Comparison of ENCODE assay signal across 10 cellular contexts in genomic region chr9:113614843-113615648, GRCh38.
DNase-seq lines count a peak whose midpoint lies in the region; ATAC-seq, FAIRE-seq and TF ChIP-seq lines count a peak whose summit lies in the region.
"Had no signal": no experiment of that assay in that cellular context is flagged by ENCODE, and none has a peak within 500 bp of the region (broad histone marks: within the 10 kb centered on the region; RNA-seq: fewer than 3 reads in every experiment).

No MANE protein-coding gene starts in this region.

- FAIRE-seq in kidney (lab: Jason Lieb, UNC), result no peak
- FAIRE-seq: G401.6 had no signal

- H3K4me3 ChIP-seq in kidney (ENCODE audit: low read length in 2 of 2), result no peak overlapping the region

- H3K27ac Mint-ChIP-seq in activated T-helper 1 cell treated with anti-CD3 and anti-CD28 coated beads, Interleukin-12 subunit alpha, Interleukin-12 subunit beta, Interleukin-2, Interleukin-4 antibody, amounts not matched to agents 30 ng/mL and 10 ng/mL and 1 ng/mL, durations not matched to agents 14 hours and 24 hours and 36 hours, result peak overlapping the region; percentile 76

- no peaks in the 10 kb centered on the region for H3K36me3 Mint-ChIP-seq in activated T-cell treated with anti-CD3 and anti-CD28 coated beads, Interleukin-2, amount 50 U/mL, for 4 hours (ENCODE audit: insufficient read depth)
- no peaks in the 10 kb centered on the region for H3K36me3 Mint-ChIP-seq in activated T-helper 1 cell treated with anti-CD3 and anti-CD28 coated beads, Interleukin-12 subunit alpha, Interleukin-12 subunit beta, Interleukin-2, Interleukin-4 antibody, amounts not matched to agents 30 ng/mL and 10 ng/mL and 1 ng/mL, durations not matched to agents 14 hours and 24 hours and 36 hours (ENCODE audit: low read depth)

- H3K4me1 Mint-ChIP-seq in activated T-cell treated with anti-CD3 and anti-CD28 coated beads, Interleukin-2, amount 50 U/mL, for 4 hours (ENCODE audit: low read depth), result peaks cover 17% of the 10 kb centered on the region
- peaks cover 42% of the 10 kb centered on the region for H3K4me1 Mint-ChIP-seq in activated T-helper 1 cell treated with anti-CD3 and anti-CD28 coated beads, Interleukin-12 subunit alpha, Interleukin-12 subunit beta, Interleukin-2, Interleukin-4 antibody, amounts not matched to agents 30 ng/mL and 10 ng/mL and 1 ng/mL, durations not matched to agents 14 hours and 24 hours and 36 hours (ENCODE audit: low read depth)

- TF ChIP-seq CTCF in kidney (IDR thresholded peaks at IDR 0.05; ENCODE audit: borderline replicate concordance, extremely low read depth, insufficient read depth), result no peak

- H3K36me3 ChIP-seq in kidney (ENCODE audit: control insufficient read depth in 1 of 2, insufficient read depth in 2 of 2, low read length in 2 of 2), result no peaks in the 10 kb centered on the region
- H3K36me3 ChIP-seq: neutrophil had no signal

- H3K4me3 Mint-ChIP-seq in activated T-cell treated with anti-CD3 and anti-CD28 coated beads, Interleukin-2, amount 50 U/mL, for 4 hours, result no peak overlapping the region
- peak overlapping the region; percentile 64 for H3K4me3 Mint-ChIP-seq in activated T-helper 1 cell treated with anti-CD3 and anti-CD28 coated beads, Interleukin-12 subunit alpha, Interleukin-12 subunit beta, Interleukin-2, Interleukin-4 antibody, amounts not matched to agents 30 ng/mL and 10 ng/mL and 1 ng/mL, durations not matched to agents 14 hours and 24 hours and 36 hours

- DNase-seq in activated T-cell treated with anti-CD3 and anti-CD28 coated beads, Interleukin-2, amount 50 U/mL, for 4 hours, result no peak
- DNase-seq in activated T-cell treated with anti-CD3 and anti-CD28 coated beads, Interleukin-2, amount 50 U/mL, for 1 hour, result no peak
- DNase-seq in activated T-helper 1 cell treated with anti-CD3 and anti-CD28 coated beads, Interleukin-12 subunit alpha, Interleukin-12 subunit beta, Interleukin-2, Interleukin-4 antibody, amounts not matched to agents 30 ng/mL and 10 ng/mL and 1 ng/mL, durations not matched to agents 14 hours and 24 hours and 36 hours (ENCODE audit: low spot score), result no peak
- DNase-seq in kidney (peak; percentile 89), NCI-H1092 (lab: John Stamatoyannopoulos, UW) (no peak)
- no peak for DNase-seq in NK-92 treated with Interleukin-12 subunit alpha and Interleukin-12 subunit beta, amount 100 ng/mL, for 24 hours (lab: John Stamatoyannopoulos, UW)

- intact Hi-C loops in activated T-helper 1 cell treated with anti-CD3 and anti-CD28 coated beads, Interleukin-12 subunit alpha, Interleukin-12 subunit beta, Interleukin-2, Interleukin-4 antibody, amounts not matched to agents 30 ng/mL and 10 ng/mL and 1 ng/mL, durations not matched to agents 14 hours and 24 hours and 36 hours (cut with micrococcal nuclease), result loop anchor here (2.0 kb wide), 1 partner anchor 66 kb away; no protein-coding TSS in a partner anchor
- intact Hi-C loops in kidney (cut with DNase I), result no loop called here

- H3K9me3 Mint-ChIP-seq in activated T-cell treated with anti-CD3 and anti-CD28 coated beads, Interleukin-2, amount 50 U/mL, for 4 hours, result no peaks in the 10 kb centered on the region
- no peaks in the 10 kb centered on the region for H3K9me3 Mint-ChIP-seq in activated T-helper 1 cell treated with anti-CD3 and anti-CD28 coated beads, Interleukin-12 subunit alpha, Interleukin-12 subunit beta, Interleukin-2, Interleukin-4 antibody, amounts not matched to agents 30 ng/mL and 10 ng/mL and 1 ng/mL, durations not matched to agents 14 hours and 24 hours and 36 hours

- H3K4me1 ChIP-seq in kidney (ENCODE audit: control insufficient read depth in 1 of 2, insufficient read depth in 1 of 2, low read depth in 1 of 2, low read length in 2 of 2), result peaks cover 49 to 55% of the 10 kb centered on the region in 2 donors

- H3K27ac ChIP-seq in kidney (ENCODE audit: low read depth in 2 of 2, low read length in 2 of 2) (peak overlapping the region; percentile 7 to 45), temporal lobe (ENCODE audit: low read depth, low read length) (peak overlapping the region; percentile 38)
- H3K27ac ChIP-seq: neutrophil had no signal

- H3K9ac ChIP-seq in kidney (ENCODE audit: low read length in 2 of 2), result peak overlapping the region in 1 of 2 donors; percentile 17

- ATAC-seq in activated T-cell treated with anti-CD3 and anti-CD28 coated beads, Interleukin-2, amount 50 U/mL, for 4 hours, result peak; percentile 38 to 48
- ATAC-seq in GM19397 (IDR thresholded peaks at IDR 0.05; ENCODE audit: unreplicated experiment), result no peak

- no peaks in the 10 kb centered on the region for H3K9me3 ChIP-seq in kidney (ENCODE audit: control insufficient read depth in 1 of 2, low read length in 2 of 2)
- H3K9me3 ChIP-seq: neutrophil had no signal

- H3K27me3 Mint-ChIP-seq in activated T-cell treated with anti-CD3 and anti-CD28 coated beads, Interleukin-2, amount 50 U/mL, for 4 hours (ENCODE audit: low read depth), result no peaks in the 10 kb centered on the region
- peaks cover 2% of the 10 kb centered on the region for H3K27me3 Mint-ChIP-seq in activated T-helper 1 cell treated with anti-CD3 and anti-CD28 coated beads, Interleukin-12 subunit alpha, Interleukin-12 subunit beta, Interleukin-2, Interleukin-4 antibody, amounts not matched to agents 30 ng/mL and 10 ng/mL and 1 ng/mL, durations not matched to agents 14 hours and 24 hours and 36 hours (ENCODE audit: insufficient read depth)
